15 cellular contexts compared by ENCODE assay signal in genomic region chr4:9921326-9921725, GRCh38.
DNase-seq lines count a peak whose midpoint lies in the region; ATAC-seq and TF ChIP-seq lines count a peak whose summit lies in the region.
"Had no signal": no experiment of that assay in that cellular context is flagged by ENCODE, and none has a peak within 500 bp of the region (broad histone marks: within the 10 kb centered on the region; RNA-seq: fewer than 3 reads in every experiment).

No MANE protein-coding gene starts in this region.

- peak overlapping the region; percentile 65 for H3K4me2 ChIP-seq in neural progenitor cell

- peak overlapping the region; percentile 15 for H2AFZ ChIP-seq in neural progenitor cell (replicated peaks)

- no peaks in the 10 kb centered on the region for H4K20me1 ChIP-seq in neural progenitor cell (ENCODE audit: low read depth)

- H3K9me3 Mint-ChIP-seq in endodermal cell (no peaks in the 10 kb centered on the region), neural progenitor cell (no peaks in the 10 kb centered on the region)
- H3K9me3 Mint-ChIP-seq: CD14-positive monocyte; CD8-positive, alpha-beta memory T cell had no signal

- no peak overlapping the region for H3K27ac Mint-ChIP-seq in endodermal cell
- H3K27ac Mint-ChIP-seq in neural progenitor cell: peak overlapping the region; percentile 62
- H3K27ac Mint-ChIP-seq: CD14-positive monocyte; CD8-positive, alpha-beta memory T cell had no signal

- H3K9me3 ChIP-seq in endodermal cell (ENCODE audit: control insufficient read depth, low read length) (no peaks in the 10 kb centered on the region), neural progenitor cell (ENCODE audit: low read depth) (no peaks in the 10 kb centered on the region)
- H3K9me3 ChIP-seq: Caco-2 had no signal

- no peak overlapping the region for H3K4me3 ChIP-seq in endodermal cell (ENCODE audit: low read length)
- H3K4me3 ChIP-seq in neural progenitor cell: no peak overlapping the region
- H3K4me3 ChIP-seq: GM12878 had no signal

- intact Hi-C loops in Right ventricle myocardium inferior (cut with DNase I): no loop called here

- TF ChIP-seq CTCF in endodermal cell (conservative IDR thresholded peaks at IDR 0.05): no peak
- TF ChIP-seq CTCF in neural progenitor cell (IDR thresholded peaks at IDR 0.05): no peak

- H3K4me1 Mint-ChIP-seq in endodermal cell (peaks cover 6% of the 10 kb centered on the region), neural progenitor cell (peaks cover 27% of the 10 kb centered on the region)
- H3K4me1 Mint-ChIP-seq: CD8-positive, alpha-beta memory T cell had no signal

- H3K27me3 Mint-ChIP-seq in endodermal cell (ENCODE audit: insufficient read depth) (no peaks in the 10 kb centered on the region), neural progenitor cell (ENCODE audit: insufficient read depth, low read depth) (peaks cover 20% of the 10 kb centered on the region)

- H3K4me1 ChIP-seq in endodermal cell (ENCODE audit: control insufficient read depth, insufficient read depth, low read length) (peaks cover 2% of the 10 kb centered on the region), neural progenitor cell (peaks cover 12% of the 10 kb centered on the region)
- H3K4me1 ChIP-seq: Caco-2 had no signal

- no peaks in the 10 kb centered on the region for H3K27me3 ChIP-seq in endodermal cell (ENCODE audit: control insufficient read depth, insufficient read depth, low read length, poor library complexity, severe bottlenecking)
- no peaks in the 10 kb centered on the region for H3K27me3 ChIP-seq in neural progenitor cell

- DNase-seq in NCI-H146 (lab: John Stamatoyannopoulos, UW) (peak; percentile 16), NCI-H146 treated with DMSO at 0.1 percent for 48 hours (lab: John Stamatoyannopoulos, UW; ENCODE audit: unreplicated experiment) (no peak), endodermal cell (peak; percentile 87), neural progenitor cell (ENCODE audit: low spot score) (peak; percentile 77), Right ventricle myocardium inferior (ENCODE audit: missing footprints) (no peak), EL (no peak), caudate nucleus (lab: John Stamatoyannopoulos, UW) (no peak)
- DNase-seq: Caco-2; CD8-positive, alpha-beta memory T cell; DMS53; IMR-90; KBM-7 had no signal

- H3K9ac ChIP-seq in endodermal cell (ENCODE audit: extremely low read depth, low read length, poor library complexity, severe bottlenecking): no peak overlapping the region
- H3K9ac ChIP-seq in neural progenitor cell: no peak overlapping the region

- WGBS in endodermal cell (ENCODE audit: insufficient coverage in 1 of 2, insufficient read length in 1 of 2), 2 experiments: 24 to 50% methylated on average over 3 to 6 of the region's 6 CpGs

- H3K4me3 Mint-ChIP-seq in endodermal cell (no peak overlapping the region), neural progenitor cell (peak overlapping the region; percentile 34)
- H3K4me3 Mint-ChIP-seq: CD14-positive monocyte; CD8-positive, alpha-beta memory T cell had no signal

- no peaks in the 10 kb centered on the region for H3K79me2 ChIP-seq in neural progenitor cell (ENCODE audit: low read depth)

- H3F3A ChIP-seq in neural progenitor cell (ENCODE audit: low read depth): peaks cover 5% of the 10 kb centered on the region

- H3K36me3 Mint-ChIP-seq in endodermal cell (ENCODE audit: low read depth) (no peaks in the 10 kb centered on the region), neural progenitor cell (no peaks in the 10 kb centered on the region)
- H3K36me3 Mint-ChIP-seq: CD8-positive, alpha-beta memory T cell had no signal

- H3K36me3 ChIP-seq in endodermal cell (ENCODE audit: control insufficient read depth, insufficient read depth, low read length) (no peaks in the 10 kb centered on the region), neural progenitor cell (no peaks in the 10 kb centered on the region)

- H3K27ac ChIP-seq in endodermal cell (ENCODE audit: low read depth, low read length) (no peak overlapping the region), neural progenitor cell (no peak overlapping the region), caudate nucleus (ENCODE audit: low read depth, low read length) (no peak overlapping the region)
- H3K27ac ChIP-seq: 22Rv1 had no signal

- ATAC-seq in Right ventricle myocardium inferior: no peak
- ATAC-seq: GM12878 had no signal

Comparison
In these comparisons a context has a peak if more than half of its experiments do, and no peak if none do; other contexts are left out.
1. DNase-seq: peak in NCI-H146 (single experiment), endodermal cell (single experiment) and neural progenitor cell (single experiment); none in NCI-H146 treated with DMSO at 0.1 percent for 48 hours (single experiment), Right ventricle myocardium inferior (single experiment), EL (single experiment) and caudate nucleus (0 of 61).